In genomic region chr18:8478166-8478967, GRCh38 we compare ENCODE assay signal across 8 cellular contexts.
DNase-seq lines count a peak whose midpoint lies in the region; ATAC-seq, FAIRE-seq and TF ChIP-seq lines count a peak whose summit lies in the region.
"Had no signal": no experiment of that assay in that cellular context is flagged by ENCODE, and none has a peak within 500 bp of the region (broad histone marks: within the 10 kb centered on the region; RNA-seq: fewer than 3 reads in every experiment).

No MANE protein-coding gene starts in this region.

- no peaks in the 10 kb centered on the region; the same call in 1 of the 2 replicates for H3K23me2 ChIP-seq in H1 (ENCODE audit: low read depth, low read length)

- H3K36me3 ChIP-seq in H1 (ENCODE audit: control insufficient read depth in 2 of 4, insufficient read depth in 4 of 4, low read length in 3 of 4) (no peaks in the 10 kb centered on the region), mucosa of descending colon (ENCODE audit: low read depth) (no peaks in the 10 kb centered on the region)

- no peak overlapping the region for H2AFZ ChIP-seq in H1 (ENCODE audit: low read length)

- no peaks in the 10 kb centered on the region for H3K79me2 ChIP-seq in H1 (ENCODE audit: control insufficient read depth in 1 of 2, insufficient read depth in 2 of 2, low read length in 2 of 2)

- no peak for TF ChIP-seq POLR2A in H1 (IDR thresholded peaks at IDR 0.05; ENCODE audit: control extremely low read depth in 1 of 2, low read depth in 2 of 2, low read length in 2 of 2)

- peak; percentile 28 for FAIRE-seq in H1 (lab: Jason Lieb, UNC)

- POLR2A ChIA-PET in HEK293T (lab: Yijun Ruan, JAX): no interaction called here
- POLR2A ChIA-PET in H1 (lab: Charles Lee; ENCODE audit: partially characterized antibody): no interaction called here

- H2BK5ac ChIP-seq in H1 (ENCODE audit: low read depth, low read length): no peak overlapping the region

- 56% methylated on average over 14 of the region's 14 CpGs; no CpG with 5 or more reads in 1 of the 2 experiments for whole genome bisulfite sequencing in H1 (ENCODE audit: extremely low coverage in 1 of 2, insufficient coverage in 1 of 2, insufficient read length in 1 of 2, insufficient replicate concordance in 2 of 2, low coverage in 1 of 2, low lambda C conversion rate in 2 of 2, missing lambda C conversion rate in 1 of 2), 2 experiments

- ATAC-seq in mucosa of descending colon: peak; percentile 78
- ATAC-seq in stimulated activated naive CD8-positive, alpha-beta T cell treated with anti-CD3 and anti-CD28 coated beads, Interleukin-15, Interleukin-2, amounts not matched to agents 100 U/mL and 50 U/mL, for 24 hours: peak; percentile 71

- no peak overlapping the region for H2BK20ac ChIP-seq in H1 (ENCODE audit: low read length)

- TF ChIP-seq RAD21 in H1 (IDR thresholded peaks at IDR 0.05 in 1 of 2, conservative IDR thresholded peaks at IDR 0.05 in 1 of 2; ENCODE audit: low read depth in 2 of 2, low read length in 2 of 2): peak; percentile 67 to 71

- H4K5ac ChIP-seq in H1 (ENCODE audit: insufficient read length, low read depth, low read length): no peak overlapping the region

- CTCF ChIA-PET in HEK293T (lab: Yijun Ruan, JAX) (interaction anchor here (0.5 to 1.2 kb wide), 6 partner anchors 8 to 715 kb away, joined by 3 to 5 read pairs (median 3); no protein-coding TSS in a partner anchor), H1 (lab: Charles Lee; ENCODE audit: partially characterized antibody) (interaction anchor here (0.5 to 6.5 kb wide), 50 partner anchors 9 to 1882 kb away, joined by 3 to 82 read pairs (median 4); no protein-coding TSS in a partner anchor)

- peak; percentile 75 for DNase-seq in HEK293T (ENCODE audit: extremely low spot score)
- DNase-seq in NCI-H2029 (lab: John Stamatoyannopoulos, UW): peak; percentile 45
- DNase-seq in activated CD4-positive, alpha-beta T cell treated with anti-CD3 and anti-CD28 coated beads, Interleukin-2, amount 50 U/mL, for 1 hour: peak; percentile 34
- DNase-seq in H1 (ENCODE audit: low read depth in 1 of 2, low spot score in 2 of 2): peak; percentile 47 to 97
- DNase-seq in mucosa of descending colon: peak in 2 of 3 donors; percentile 68 to 74
- peak; percentile 76 for DNase-seq in stimulated activated naive CD8-positive, alpha-beta T cell treated with anti-CD3 and anti-CD28 coated beads, Interleukin-15, Interleukin-2, amounts not matched to agents 100 U/mL and 50 U/mL, for 24 hours

- intact Hi-C loops in mucosa of descending colon (cut with DNase I, micrococcal nuclease): no loop called here

- no peak overlapping the region for H2BK12ac ChIP-seq in H1 (ENCODE audit: low read depth, low read length)

- TF ChIP-seq CTCF in GM12872 (IDR thresholded peaks at IDR 0.05; ENCODE audit: insufficient read depth, low read depth, low read length): peak; percentile 94
- peak; percentile 81 to 98 (median 97) for TF ChIP-seq CTCF in H1 (IDR thresholded peaks at IDR 0.05; ENCODE audit: control extremely low read depth in 1 of 3, insufficient read depth in 1 of 3, low read depth in 1 of 3, low read length in 3 of 3)
- peak; percentile 83 for TF ChIP-seq CTCF in mucosa of descending colon (IDR thresholded peaks at IDR 0.05)

- H4K91ac ChIP-seq in H1 (replicated peaks; ENCODE audit: insufficient read length, low read length): no peak overlapping the region

- H3K4me3 ChIP-seq in H1 (ENCODE audit: extremely low read depth in 1 of 4, insufficient read depth in 2 of 4, low read depth in 3 of 4, low read length in 4 of 4) (no peak overlapping the region), mucosa of descending colon (no peak overlapping the region)

- H2AK5ac ChIP-seq in H1 (ENCODE audit: low read depth, low read length): no peak overlapping the region

- TF ChIP-seq EP300 in H1 (IDR thresholded peaks at IDR 0.05; ENCODE audit: borderline replicate concordance in 1 of 2, low read depth in 2 of 2, low read length in 2 of 2): no peak

- H3K9me3 ChIP-seq in H1 (ENCODE audit: insufficient read depth in 2 of 2, low read depth in 1 of 2, low read length in 1 of 2): no peaks in the 10 kb centered on the region
- no peaks in the 10 kb centered on the region for H3K9me3 ChIP-seq in mucosa of descending colon

- H3K4ac ChIP-seq in H1 (replicated peaks; ENCODE audit: insufficient read length, low read depth, low read length): no peak overlapping the region

- no peaks in the 10 kb centered on the region for H3K27me3 ChIP-seq in H1 (replicated peaks in 1 of 4; ENCODE audit: control insufficient read depth in 3 of 4, extremely low read depth in 1 of 4, insufficient read depth in 3 of 4, low read length in 3 of 4)

- no peak overlapping the region for H3K9ac ChIP-seq in H1 (replicated peaks in 1 of 4; ENCODE audit: extremely low read depth in 1 of 4, low read depth in 3 of 4, low read length in 3 of 4)

- no peak overlapping the region for H3K27ac ChIP-seq in H1 (ENCODE audit: low read depth, low read length)
- H3K27ac ChIP-seq: epithelial cell of prostate had no signal

- no peaks in the 10 kb centered on the region for H4K20me1 ChIP-seq in H1 (replicated peaks in 1 of 2; ENCODE audit: control insufficient read depth in 1 of 2, insufficient read depth in 2 of 2, low read length in 2 of 2)

- H2BK120ac ChIP-seq in H1 (replicated peaks; ENCODE audit: low read depth, low read length): no peak overlapping the region

- no peak overlapping the region for H3K23ac ChIP-seq in H1 (ENCODE audit: insufficient read length)

- H3K14ac ChIP-seq in H1 (ENCODE audit: insufficient read length): no peak overlapping the region

- H3K4me2 ChIP-seq in H1 (ENCODE audit: insufficient read depth in 1 of 2, low read depth in 2 of 2, low read length in 2 of 2): no peak overlapping the region

- H4K8ac ChIP-seq in H1 (ENCODE audit: extremely low read depth, insufficient read depth, low read length): no peak overlapping the region

- H3K79me1 ChIP-seq in H1 (ENCODE audit: low read depth, low read length): no peaks in the 10 kb centered on the region

- H3K4me1 ChIP-seq in H1 (replicated peaks in 1 of 4; ENCODE audit: control insufficient read depth in 3 of 4, insufficient read depth in 4 of 4, low read length in 3 of 4) (no peaks in the 10 kb centered on the region), mucosa of descending colon (ENCODE audit: low read depth) (no peaks in the 10 kb centered on the region)

- H2BK15ac ChIP-seq in H1 (ENCODE audit: low read length): no peak overlapping the region

- H3K18ac ChIP-seq in H1 (ENCODE audit: extremely low read depth, low read length): no peak overlapping the region

- H3K56ac ChIP-seq in H1 (replicated peaks; ENCODE audit: insufficient read length, low read depth, low read length): no peak overlapping the region

TF ChIP-seq in HEK293T, 16 proteins besides CTCF, POLR2A, EP300 and RAD21:
- TF ChIP-seq FOXK2 (IDR thresholded peaks at IDR 0.05): no peak
- TF ChIP-seq NFRKB (IDR thresholded peaks at IDR 0.05): no peak
- no peak for TF ChIP-seq ARNT (IDR thresholded peaks at IDR 0.05)
- TF ChIP-seq HDGF (IDR thresholded peaks at IDR 0.05; ENCODE audit: borderline replicate concordance): no peak
- no peak for TF ChIP-seq FOXM1 (IDR thresholded peaks at IDR 0.05; ENCODE audit: borderline replicate concordance)
- no peak for TF ChIP-seq LEF1 (IDR thresholded peaks at IDR 0.05; ENCODE audit: borderline replicate concordance)
- no peak for TF ChIP-seq BHLHE40 (IDR thresholded peaks at IDR 0.05; ENCODE audit: borderline replicate concordance)
- no peak for TF ChIP-seq L3MBTL2 (conservative IDR thresholded peaks at IDR 0.05)
- no peak for TF ChIP-seq SUZ12 (IDR thresholded peaks at IDR 0.05)
- TF ChIP-seq SP1 (IDR thresholded peaks at IDR 0.05): no peak

TF ChIP-seq in H1, 55 proteins besides CTCF, POLR2A, EP300 and RAD21:
- TF ChIP-seq E2F6 (IDR thresholded peaks at IDR 0.05): 0 out of 2 replicates have a peak, but pooled peaks have one; percentile 76
- peak; percentile 52 for TF ChIP-seq MAX (IDR thresholded peaks at IDR 0.05)
- no peak for TF ChIP-seq TAF7 (optimal IDR thresholded peaks at IDR 0.05; ENCODE audit: borderline replicate concordance, low read depth, low read length)
- no peak for TF ChIP-seq CREB1 (IDR thresholded peaks at IDR 0.05)
- peak; percentile 49; the same call in 1 of the 2 replicates for TF ChIP-seq TEAD4 (IDR thresholded peaks at IDR 0.05; ENCODE audit: low read depth, low read length)
- TF ChIP-seq SP4 (IDR thresholded peaks at IDR 0.05; ENCODE audit: low read length): no peak
- no peak for TF ChIP-seq MAFK (IDR thresholded peaks at IDR 0.05; ENCODE audit: low read depth, low read length)
TF ChIP-seq in H1: peak in this region for 3.
